ENCODE assay signal across 21 cellular contexts in the genomic region with DNA sequence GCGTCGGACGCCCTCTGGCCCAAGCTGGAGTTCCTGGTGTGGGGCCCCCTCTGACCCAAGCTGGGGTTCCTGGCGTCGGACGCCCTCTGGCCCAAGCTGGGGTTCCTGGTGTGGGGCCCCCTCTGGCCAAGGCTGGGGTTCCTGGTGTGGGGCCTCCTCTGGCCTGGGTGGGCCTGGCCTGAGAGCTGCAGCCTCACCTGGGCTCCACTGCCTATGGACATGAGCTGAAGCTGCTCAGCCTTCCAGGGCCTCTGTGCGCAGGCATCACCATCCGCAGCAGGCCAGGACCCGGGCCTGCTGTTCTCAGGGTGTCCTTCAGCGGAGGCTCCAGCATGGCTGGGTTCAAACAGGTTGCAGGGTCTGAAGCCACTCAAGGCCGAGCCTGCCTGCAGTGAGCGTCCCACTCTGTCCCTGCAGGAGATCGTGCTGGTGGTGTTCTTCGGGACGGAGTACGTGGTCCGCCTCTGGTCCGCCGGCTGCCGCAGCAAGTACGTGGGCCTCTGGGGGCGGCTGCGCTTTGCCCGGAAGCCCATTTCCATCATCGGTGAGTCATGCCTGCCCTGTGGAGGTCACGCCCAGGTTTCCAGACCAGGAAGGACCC.
"Had no signal": no experiment of that assay in that cellular context is flagged by ENCODE, and none has a peak within 500 bp of the region (broad histone marks: within the 10 kb centered on the region; RNA-seq: fewer than 3 reads in every experiment).

No MANE protein-coding gene starts in this region.

- H3K36me3 ChIP-seq: pancreas, thoracic aorta had no signal

- H3K27ac ChIP-seq: foreskin keratinocyte, neutrophil, pancreas, spleen, thoracic aorta had no signal

- H3K9me3 ChIP-seq: neutrophil, pancreas, spleen, thoracic aorta had no signal

- H3K36me3 Mint-ChIP-seq: activated CD8-positive, alpha-beta memory T cell treated with anti-CD3 and anti-CD28 coated beads, Interleukin-2, amount 10 ng/mL, durations not matched to agents 7 days and 5 days; activated naive CD8-positive, alpha-beta T cell; natural killer cell treated with Interleukin-12 subunit alpha and Interleukin-12 subunit beta and Interleukin-15 and Interleukin-18, amount 100 ng/mL, for 72 hours; type B pancreatic cell had no signal

- DNase-seq: activated CD4-positive, alpha-beta T cell treated with anti-CD3 and anti-CD28 coated beads, Interleukin-2, amount 10 ng/mL, durations not matched to agents 24 days and 14 days; activated CD8-positive, alpha-beta memory T cell treated with anti-CD3 and anti-CD28 coated beads, Interleukin-2, amount 10 ng/mL, durations not matched to agents 7 days and 5 days; activated CD8-positive, alpha-beta T cell treated with anti-CD3 and anti-CD28 coated beads for 36 hours; activated gamma-delta T cell treated with Interleukin-2 at 50 U/mL for 16 hours; activated T-cell treated with anti-CD3 and anti-CD28 coated beads for 4 hours; amniotic stem cell; effector CD4-positive, alpha-beta T cell; foreskin keratinocyte; midbrain; stimulated activated CD4-positive, alpha-beta T cell treated with anti-CD3 and anti-CD28 coated beads, Interleukin-4, amount 100 ng/mL, for 1 hour; stimulated activated naive CD4-positive, alpha-beta T cell treated with Interleukin-2 at 50 U/mL for 16 hours had no signal

- H3K4me1 Mint-ChIP-seq: activated CD4-positive, alpha-beta T cell treated with anti-CD3 and anti-CD28 coated beads, Interleukin-2, amount 10 ng/mL, durations not matched to agents 24 days and 14 days had no signal

- H3K4me1 ChIP-seq: foreskin keratinocyte, pancreas had no signal

- H3K27me3 ChIP-seq: foreskin keratinocyte, neutrophil, pancreas, spleen had no signal

- H3K4me3 ChIP-seq: pancreas, spleen, thoracic aorta had no signal

- ATAC-seq: activated CD8-positive, alpha-beta memory T cell treated with anti-CD3 and anti-CD28 coated beads, Interleukin-2, amount 10 ng/mL, durations not matched to agents 7 days and 5 days; activated CD8-positive, alpha-beta T cell treated with anti-CD3 and anti-CD28 coated beads for 36 hours; foreskin keratinocyte; left lobe of liver; pancreas; SK-N-SH treated with all-trans-retinoic acid at 6 μM for 48 hours had no signal

- H3K27ac Mint-ChIP-seq: activated CD4-positive, alpha-beta T cell treated with anti-CD3 and anti-CD28 coated beads, Interleukin-2, amount 10 ng/mL, durations not matched to agents 24 days and 14 days; activated CD8-positive, alpha-beta memory T cell treated with anti-CD3 and anti-CD28 coated beads, Interleukin-2, amount 10 ng/mL, durations not matched to agents 7 days and 5 days; activated CD8-positive, alpha-beta T cell treated with anti-CD3 and anti-CD28 coated beads for 36 hours; activated naive CD8-positive, alpha-beta T cell; dendritic cell treated with granulocyte-macrophage colony-stimulating factor and Interleukin-4, amounts not matched to agents 40 ng/mL and 50 ng/mL, for 4 days; natural killer cell treated with Interleukin-12 subunit alpha and Interleukin-12 subunit beta and Interleukin-15 and Interleukin-18, amount 100 ng/mL, for 72 hours; type B pancreatic cell had no signal

- H3K27me3 Mint-ChIP-seq: activated CD4-positive, alpha-beta T cell treated with anti-CD3 and anti-CD28 coated beads, Interleukin-2, amount 10 ng/mL, durations not matched to agents 24 days and 14 days; activated CD8-positive, alpha-beta memory T cell treated with anti-CD3 and anti-CD28 coated beads, Interleukin-2, amount 10 ng/mL, durations not matched to agents 7 days and 5 days; activated CD8-positive, alpha-beta T cell treated with anti-CD3 and anti-CD28 coated beads for 36 hours; activated naive CD8-positive, alpha-beta T cell; dendritic cell treated with granulocyte-macrophage colony-stimulating factor and Interleukin-4, amounts not matched to agents 40 ng/mL and 50 ng/mL, for 4 days; natural killer cell treated with Interleukin-12 subunit alpha and Interleukin-12 subunit beta and Interleukin-15 and Interleukin-18, amount 100 ng/mL, for 72 hours; type B pancreatic cell had no signal

- H3K9me3 Mint-ChIP-seq: activated CD4-positive, alpha-beta T cell treated with anti-CD3 and anti-CD28 coated beads, Interleukin-2, amount 10 ng/mL, durations not matched to agents 24 days and 14 days; activated CD8-positive, alpha-beta T cell treated with anti-CD3 and anti-CD28 coated beads for 36 hours; dendritic cell treated with granulocyte-macrophage colony-stimulating factor and Interleukin-4, amounts not matched to agents 40 ng/mL and 50 ng/mL, for 4 days; natural killer cell treated with Interleukin-12 subunit alpha and Interleukin-12 subunit beta and Interleukin-15 and Interleukin-18, amount 100 ng/mL, for 72 hours; type B pancreatic cell had no signal

- H3K4me3 Mint-ChIP-seq: activated CD4-positive, alpha-beta T cell treated with anti-CD3 and anti-CD28 coated beads, Interleukin-2, amount 10 ng/mL, durations not matched to agents 24 days and 14 days; activated CD8-positive, alpha-beta memory T cell treated with anti-CD3 and anti-CD28 coated beads, Interleukin-2, amount 10 ng/mL, durations not matched to agents 7 days and 5 days; activated CD8-positive, alpha-beta T cell treated with anti-CD3 and anti-CD28 coated beads for 36 hours; activated naive CD8-positive, alpha-beta T cell; dendritic cell treated with granulocyte-macrophage colony-stimulating factor and Interleukin-4, amounts not matched to agents 40 ng/mL and 50 ng/mL, for 4 days; natural killer cell treated with Interleukin-12 subunit alpha and Interleukin-12 subunit beta and Interleukin-15 and Interleukin-18, amount 100 ng/mL, for 72 hours; type B pancreatic cell had no signal
